In genomic region chr15:96867992-96868391, GRCh38 we compare ENCODE assay signal across 25 cellular contexts.
"Had no signal": no experiment of that assay in that cellular context is flagged by ENCODE, and none has a peak within 500 bp of the region (broad histone marks: within the 10 kb centered on the region; RNA-seq: fewer than 3 reads in every experiment).

No MANE protein-coding gene starts in this region.

- H3K27me3 ChIP-seq: MG63 had no signal

- H3K9ac ChIP-seq: SK-N-SH had no signal

- FAIRE-seq: HepG2, RCC 7860 had no signal

- H3K9me2 ChIP-seq: SK-N-SH had no signal

- ATAC-seq: HepG2 had no signal

- H3K4me3 ChIP-seq: MG63 had no signal

- H3K9me3 ChIP-seq: MG63, SK-N-SH had no signal

- H3K4me2 ChIP-seq: SK-N-SH had no signal

- DNase-seq: IMR-90, Karpas-422, KG1, MG63, NCI-H1092, NCI-H1105 treated with DMSO at 0.1 percent for 48 hours, NCI-H1417 treated with DMSO at 0.1 percent for 48 hours, NCI-H146, NCI-H1694 treated with DMSO at 0.1 percent for 48 hours, NCI-H1930, NCI-H2081, NCI-H2171, NCI-H226, NCI-H446, NCI-H510A, NCI-H524 treated with DMSO at 0.1 percent for 48 hours, NCI-H69, NCI-H774, Right ventricle myocardium superior, RPMI8226, SIG-M5, SK-N-SH, SW 1271 had no signal

- H3K36me3 ChIP-seq: MG63 had no signal
